Comparison of ENCODE assay signal across 1 cellular context in the genomic region with DNA sequence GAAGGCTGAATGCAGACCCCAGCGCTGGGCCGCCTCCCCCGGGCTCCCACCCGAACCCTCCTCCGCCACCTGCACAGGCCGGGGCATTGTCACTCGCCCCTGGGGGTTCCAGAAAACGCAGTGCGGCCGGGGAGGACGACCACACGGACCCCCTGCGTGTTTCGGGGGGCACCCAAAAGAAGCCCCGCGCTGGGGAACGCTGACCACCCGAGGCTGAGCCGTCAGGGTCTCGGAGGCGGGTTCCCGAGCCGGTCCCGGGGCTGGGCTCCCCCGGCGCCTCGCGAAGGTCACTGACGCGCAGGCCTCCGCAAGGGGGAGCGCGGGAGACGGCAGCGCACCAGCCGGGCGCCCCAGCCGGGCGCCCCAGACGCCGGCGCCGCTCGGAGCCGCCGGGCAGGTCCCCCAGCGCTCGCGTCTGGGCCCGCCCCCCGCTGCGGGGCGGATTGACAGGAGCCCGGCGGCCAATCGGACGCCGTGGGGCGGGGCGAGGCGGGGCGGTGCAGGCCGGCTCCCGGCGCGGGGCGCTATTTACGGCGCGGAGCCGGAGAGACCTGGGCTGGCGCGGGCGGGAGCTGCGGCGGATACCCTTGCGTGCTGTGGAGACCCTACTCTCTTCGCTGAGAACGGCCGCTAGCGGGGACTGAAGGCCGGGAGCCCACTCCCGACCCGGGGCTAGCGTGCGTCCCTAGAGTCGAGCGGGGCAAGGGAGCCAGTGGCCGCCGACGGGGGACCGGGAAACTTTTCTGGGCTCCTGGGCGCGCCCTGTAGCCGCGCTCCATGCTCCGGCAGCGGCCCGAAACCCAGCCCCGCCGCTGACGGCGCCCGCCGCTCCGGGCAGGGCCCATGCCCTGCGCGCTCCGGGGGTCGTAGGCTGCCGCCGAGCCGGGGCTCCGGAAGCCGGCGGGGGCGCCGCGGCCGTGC.
A peak's percentile ranks its signal among the peaks of the same experiment; 100 is the strongest.
TF ChIP-seq lines count a peak whose summit lies in the region.

Gene BAMBI (plus strand): TSS at position 554 of the 921 bp plus-strand sequence. CDS start 377 bp downstream, outside the sequence.

TF ChIP-seq in HepG2, 621 proteins besides CTCF, POLR2A, EP300 and RAD21 (continued from another document and continues in another):
- peak; percentile 82 for TF ChIP-seq GATA4 (IDR thresholded peaks at IDR 0.05; ENCODE audit: borderline replicate concordance, low read depth)
- TF ChIP-seq ZMYM3 (CRISPR knock-in tag; IDR thresholded peaks at IDR 0.05): no peak
- TF ChIP-seq ZNF441 (CRISPR knock-in tag; IDR thresholded peaks at IDR 0.05; ENCODE audit: borderline replicate concordance): peak; percentile 71
- no peak for TF ChIP-seq SSRP1 (CRISPR knock-in tag; IDR thresholded peaks at IDR 0.05)
- peak; percentile 66 for TF ChIP-seq ZFY (CRISPR knock-in tag; IDR thresholded peaks at IDR 0.05)
- TF ChIP-seq ZNF253 (CRISPR knock-in tag; IDR thresholded peaks at IDR 0.05; ENCODE audit: borderline replicate concordance): no peak
- peak; percentile 58; the same call in 1 of the 2 replicates for TF ChIP-seq ZBTB3 (CRISPR knock-in tag; IDR thresholded peaks at IDR 0.05; ENCODE audit: borderline replicate concordance, low read depth)
- TF ChIP-seq RFXAP (CRISPR knock-in tag; IDR thresholded peaks at IDR 0.05; ENCODE audit: borderline replicate concordance): peak; percentile 76
- 0 out of 2 replicates have a peak, but pooled peaks have one; percentile 53 for TF ChIP-seq KLF6 (CRISPR knock-in tag; IDR thresholded peaks at IDR 0.05)
- TF ChIP-seq PRMT3 (CRISPR knock-in tag; IDR thresholded peaks at IDR 0.05; ENCODE audit: borderline replicate concordance, low read depth): 0 out of 2 replicates have a peak, but pooled peaks have one; percentile 54
- TF ChIP-seq ZNF510 (CRISPR knock-in tag; IDR thresholded peaks at IDR 0.05; ENCODE audit: low read depth): no peak
- 0 out of 2 replicates have a peak, but pooled peaks have one; percentile 46 for TF ChIP-seq SIN3A (IDR thresholded peaks at IDR 0.05; ENCODE audit: borderline replicate concordance, low read depth, low read length)
- TF ChIP-seq SPEN (CRISPR knock-in tag; IDR thresholded peaks at IDR 0.05; ENCODE audit: low read depth): peak; percentile 38; the same call in 1 of the 2 replicates
- no peak for TF ChIP-seq RBM39 (IDR thresholded peaks at IDR 0.05; ENCODE audit: low read depth, low read length, poor library complexity, severe bottlenecking)
- TF ChIP-seq, protein P1, sequence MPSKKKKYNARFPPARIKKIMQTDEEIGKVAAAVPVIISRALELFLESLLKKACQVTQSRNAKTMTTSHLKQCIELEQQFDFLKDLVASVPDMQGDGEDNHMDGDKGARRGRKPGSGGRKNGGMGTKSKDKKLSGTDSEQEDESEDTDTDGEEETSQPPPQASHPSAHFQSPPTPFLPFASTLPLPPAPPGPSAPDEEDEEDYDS (CRISPR knock-in tag; IDR thresholded peaks at IDR 0.05): peak; percentile 96
- TF ChIP-seq, protein P2, sequence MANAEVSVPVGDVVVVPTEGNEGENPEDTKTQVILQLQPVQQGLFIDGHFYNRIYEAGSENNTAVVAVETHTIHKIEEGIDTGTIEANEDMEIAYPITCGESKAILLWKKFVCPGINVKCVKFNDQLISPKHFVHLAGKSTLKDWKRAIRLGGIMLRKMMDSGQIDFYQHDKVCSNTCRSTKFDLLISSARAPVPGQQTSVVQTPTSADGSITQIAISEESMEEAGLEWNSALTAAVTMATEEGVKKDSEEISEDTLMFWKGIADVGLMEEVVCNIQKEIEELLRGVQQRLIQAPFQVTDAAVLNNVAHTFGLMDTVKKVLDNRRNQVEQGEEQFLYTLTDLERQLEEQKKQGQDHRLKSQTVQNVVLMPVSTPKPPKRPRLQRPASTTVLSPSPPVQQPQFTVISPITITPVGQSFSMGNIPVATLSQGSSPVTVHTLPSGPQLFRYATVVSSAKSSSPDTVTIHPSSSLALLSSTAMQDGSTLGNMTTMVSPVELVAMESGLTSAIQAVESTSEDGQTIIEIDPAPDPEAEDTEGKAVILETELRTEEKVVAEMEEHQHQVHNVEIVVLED (CRISPR knock-in tag; IDR thresholded peaks at IDR 0.05; ENCODE audit: borderline replicate concordance): peak; percentile 53; the same call in 1 of the 2 replicates
- peak; percentile 27; the same call in 1 of the 2 replicates for TF ChIP-seq FOXP4 (CRISPR knock-in tag; IDR thresholded peaks at IDR 0.05)
- peak; percentile 32; the same call in 1 of the 2 replicates for TF ChIP-seq HIVEP1 (CRISPR knock-in tag; IDR thresholded peaks at IDR 0.05)
- TF ChIP-seq SRF (IDR thresholded peaks at IDR 0.05; ENCODE audit: low read depth, low read length): 0 out of 2 replicates have a peak, but pooled peaks have one; percentile 29
- 0 out of 2 replicates have a peak, but pooled peaks have one; percentile 67 for TF ChIP-seq MAF1 (CRISPR knock-in tag; IDR thresholded peaks at IDR 0.05; ENCODE audit: borderline replicate concordance)
- TF ChIP-seq ZBTB2 (CRISPR knock-in tag; IDR thresholded peaks at IDR 0.05; ENCODE audit: low read depth): 0 out of 2 replicates have a peak, but pooled peaks have one; percentile 1
- TF ChIP-seq POLR2AphosphoS2 (IDR thresholded peaks at IDR 0.05; ENCODE audit: low read depth, low read length): no peak
- peak; percentile 70; the same call in 1 of the 2 replicates for TF ChIP-seq ZNF891 (CRISPR knock-in tag; IDR thresholded peaks at IDR 0.05)
- TF ChIP-seq ELF3 (CRISPR knock-in tag; IDR thresholded peaks at IDR 0.05): peak; percentile 26; the same call in 1 of the 2 replicates
- TF ChIP-seq ZNF530 (CRISPR knock-in tag; IDR thresholded peaks at IDR 0.05; ENCODE audit: low read depth): no peak
- peak; percentile 45; the same call in 1 of the 3 replicates for TF ChIP-seq MXI1 (IDR thresholded peaks at IDR 0.05; ENCODE audit: borderline replicate concordance, low read depth, low read length)
- peak; percentile 93 for TF ChIP-seq POLR2AphosphoS5 (IDR thresholded peaks at IDR 0.05; ENCODE audit: low read depth, low read length)
- peak; percentile 74; the same call in 1 of the 2 replicates for TF ChIP-seq ZNF792 (CRISPR knock-in tag; IDR thresholded peaks at IDR 0.05)
- peak; percentile 91 for TF ChIP-seq DR1 (CRISPR knock-in tag; IDR thresholded peaks at IDR 0.05)
- TF ChIP-seq RORA (CRISPR knock-in tag; IDR thresholded peaks at IDR 0.05): no peak
- peak; percentile 63; the same call in 1 of the 2 replicates for TF ChIP-seq ZBTB25 (CRISPR knock-in tag; IDR thresholded peaks at IDR 0.05)
- peak; percentile 54; the same call in 1 of the 2 replicates for TF ChIP-seq MAX (IDR thresholded peaks at IDR 0.05)
- 0 out of 2 replicates have a peak, but pooled peaks have one; percentile 64 for TF ChIP-seq ZNF878 (CRISPR knock-in tag; IDR thresholded peaks at IDR 0.05)
- TF ChIP-seq RARA (CRISPR knock-in tag; IDR thresholded peaks at IDR 0.05): peak; percentile 22
- peak; percentile 76 for TF ChIP-seq ZMYM4 (CRISPR knock-in tag; IDR thresholded peaks at IDR 0.05)
- no peak for TF ChIP-seq EEA1 (CRISPR knock-in tag; IDR thresholded peaks at IDR 0.05; ENCODE audit: borderline replicate concordance)
- TF ChIP-seq ZNF446 (CRISPR knock-in tag; IDR thresholded peaks at IDR 0.05): 0 out of 2 replicates have a peak, but pooled peaks have one; percentile 8
- no peak for TF ChIP-seq ZNF550 (CRISPR knock-in tag; IDR thresholded peaks at IDR 0.05; ENCODE audit: borderline replicate concordance)
- 0 out of 2 replicates have a peak, but pooled peaks have one; percentile 44 for TF ChIP-seq ZNF275 (CRISPR knock-in tag; IDR thresholded peaks at IDR 0.05; ENCODE audit: borderline replicate concordance)
- peak; percentile 30; the same call in 1 of the 2 replicates for TF ChIP-seq THAP9 (CRISPR knock-in tag; IDR thresholded peaks at IDR 0.05; ENCODE audit: borderline replicate concordance)
- TF ChIP-seq ZNF556 (CRISPR knock-in tag; IDR thresholded peaks at IDR 0.05; ENCODE audit: borderline replicate concordance): peak; percentile 44; the same call in 1 of the 2 replicates
- 0 out of 2 replicates have a peak, but pooled peaks have one; percentile 51 for TF ChIP-seq PBX2 (CRISPR knock-in tag; IDR thresholded peaks at IDR 0.05)
- TF ChIP-seq NFYB (CRISPR knock-in tag; IDR thresholded peaks at IDR 0.05): peak; percentile 79
- TF ChIP-seq KDM2A (CRISPR knock-in tag; IDR thresholded peaks at IDR 0.05; ENCODE audit: borderline replicate concordance, low read depth): peak; percentile 27; the same call in 1 of the 2 replicates
